Comparison of ENCODE assay signal across 15 cellular contexts in the genomic region with DNA sequence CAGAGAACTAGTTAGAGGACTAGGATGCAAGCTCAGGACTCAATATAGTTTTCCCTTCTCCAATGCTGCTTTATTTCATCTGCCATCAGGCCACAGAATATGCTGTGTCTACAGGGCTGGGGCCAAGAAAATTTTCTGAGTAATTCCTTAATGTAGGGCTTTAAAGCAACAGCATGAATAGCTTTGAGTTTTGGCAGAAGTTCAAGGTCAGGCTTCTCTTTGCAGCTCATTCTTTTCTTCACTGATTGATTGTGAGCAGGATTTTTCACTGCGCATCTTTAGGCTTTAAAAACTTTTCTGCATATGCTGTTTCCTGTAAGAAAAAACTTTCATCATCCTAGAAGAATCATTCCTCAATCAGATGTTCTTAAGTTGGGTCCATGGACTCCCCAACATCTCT. TPM values are rescaled to one million over a fixed set of nuclear protein-coding genes. Genes with fewer than 3 reads are reported as not detected.
A peak's percentile ranks its signal among the peaks of the same experiment; 100 is the strongest.
DNase-seq lines count a peak whose midpoint lies in the region; ATAC-seq and TF ChIP-seq lines count a peak whose summit lies in the region.
"Had no signal": no experiment of that assay in that cellular context is flagged by ENCODE, and none has a peak within 500 bp of the region (broad histone marks: within the 10 kb centered on the region; RNA-seq: fewer than 3 reads in every experiment).

No MANE protein-coding gene starts in this region.

- no peak for TF ChIP-seq CTCF in adrenal gland (IDR thresholded peaks at IDR 0.05)
- TF ChIP-seq CTCF in choroid plexus epithelial cell (conservative IDR thresholded peaks at IDR 0.05; ENCODE audit: low read depth, low read length): no peak
- TF ChIP-seq CTCF in MM.1S (IDR thresholded peaks at IDR 0.05; ENCODE audit: low read length): no peak

- H3K27ac Mint-ChIP-seq in activated CD4-positive, alpha-beta T cell treated with anti-CD3 and anti-CD28 coated beads, Interleukin-2, amount 10 ng/mL, durations not matched to agents 24 days and 14 days: no peak overlapping the region
- H3K27ac Mint-ChIP-seq: CD4-positive, alpha-beta T cell had no signal

- H3K9ac ChIP-seq in MM.1S (ENCODE audit: low read length): no peak overlapping the region

- no peaks in the 10 kb centered on the region for H3F3A ChIP-seq in MM.1S (ENCODE audit: insufficient read depth, low read length)

- H3K36me3 ChIP-seq in adrenal gland (replicated peaks in 1 of 2): no peaks in the 10 kb centered on the region
- no peaks in the 10 kb centered on the region for H3K36me3 ChIP-seq in MM.1S (replicated peaks; ENCODE audit: insufficient read depth, low read length)

- no peak overlapping the region for H3K4me3 Mint-ChIP-seq in activated CD4-positive, alpha-beta T cell treated with anti-CD3 and anti-CD28 coated beads, Interleukin-2, amount 10 ng/mL, durations not matched to agents 24 days and 14 days
- H3K4me3 Mint-ChIP-seq: CD4-positive, alpha-beta T cell had no signal

- ATAC-seq in Right ventricle myocardium inferior: no peak
- ATAC-seq: Panc1 had no signal

- H3K27me3 ChIP-seq in adrenal gland (no peaks in the 10 kb centered on the region), MM.1S (replicated peaks; ENCODE audit: insufficient read depth, low read length) (no peaks in the 10 kb centered on the region)

- no peak overlapping the region for H2AFZ ChIP-seq in MM.1S (ENCODE audit: low read length)

- H3K4me1 ChIP-seq in adrenal gland (replicated peaks in 1 of 2): peaks cover 12 to 40% of the 10 kb centered on the region in 2 donors
- no peaks in the 10 kb centered on the region for H3K4me1 ChIP-seq in MM.1S (ENCODE audit: low read length)

- H3K9me3 ChIP-seq in adrenal gland (replicated peaks in 1 of 3) (no peaks in the 10 kb centered on the region), MM.1S (replicated peaks; ENCODE audit: insufficient read depth, low read length) (no peaks in the 10 kb centered on the region)

- H3K27ac ChIP-seq in adrenal gland (peak overlapping the region in 2 of 5 donors; percentile 32 to 50), MM.1S (ENCODE audit: low read length) (no peak overlapping the region)

- H3K36me3 Mint-ChIP-seq in activated CD4-positive, alpha-beta T cell treated with anti-CD3 and anti-CD28 coated beads, Interleukin-2, amount 10 ng/mL, durations not matched to agents 24 days and 14 days (ENCODE audit: low read depth): no peaks in the 10 kb centered on the region

- no peaks in the 10 kb centered on the region for H3K9me3 Mint-ChIP-seq in activated CD4-positive, alpha-beta T cell treated with anti-CD3 and anti-CD28 coated beads, Interleukin-2, amount 10 ng/mL, durations not matched to agents 24 days and 14 days
- H3K9me3 Mint-ChIP-seq: CD4-positive, alpha-beta T cell had no signal

- H3K4me2 ChIP-seq in MM.1S (ENCODE audit: low read depth, low read length): no peak overlapping the region

- H3K4me1 Mint-ChIP-seq in activated CD4-positive, alpha-beta T cell treated with anti-CD3 and anti-CD28 coated beads, Interleukin-2, amount 10 ng/mL, durations not matched to agents 24 days and 14 days: no peaks in the 10 kb centered on the region

- H4K20me1 ChIP-seq in MM.1S (ENCODE audit: insufficient read depth, low read length): no peaks in the 10 kb centered on the region

- peak; percentile 40 to 80 for DNase-seq in NCI-H446 (lab: John Stamatoyannopoulos, UW)
- DNase-seq in adrenal gland: peak in 6 of 7 donors; percentile 22 to 68 (median 52)
- DNase-seq in choroid plexus epithelial cell (ENCODE audit: low read depth): peak; percentile 37
- DNase-seq in myocyte (ENCODE audit: low read depth): peak; percentile 6
- DNase-seq in Right ventricle myocardium inferior (ENCODE audit: missing footprints): no peak
- no peak for DNase-seq in activated CD4-positive, alpha-beta T cell treated with anti-CD3 and anti-CD28 coated beads, Interleukin-2, amount 10 ng/mL, durations not matched to agents 24 days and 14 days
- no peak for DNase-seq in MM.1S
- DNase-seq: ACHN; CD4-positive, alpha-beta T cell; H7; MV-4-11; NCI-H2029 treated with DMSO at 0.1 percent for 48 hours; NCI-H226; SHP77 had no signal

- WGBS in adrenal gland, 4 donors: 25 to 38% (median 32%) methylated on average over 1 of the region's 1 CpG

- no peaks in the 10 kb centered on the region for H3K79me2 ChIP-seq in MM.1S (ENCODE audit: low read length)

- intact Hi-C loops in adrenal gland (cut with DNase I): loop anchor here (5.0 kb wide), 2 partner anchors 345 to 380 kb away; no protein-coding TSS in a partner anchor
- intact Hi-C loops in Right ventricle myocardium inferior (cut with DNase I): loop anchor here (5.0 kb wide), 1 partner anchor 315 kb away; no protein-coding TSS in a partner anchor
- intact Hi-C loops in activated CD4-positive, alpha-beta T cell treated with anti-CD3 and anti-CD28 coated beads, Interleukin-2, amount 10 ng/mL, durations not matched to agents 24 days and 14 days (cut with micrococcal nuclease): loop anchor here (5.0 kb wide), 1 partner anchor 340 kb away; no protein-coding TSS in a partner anchor

- no peak for TF ChIP-seq POLR2A in adrenal gland (IDR thresholded peaks at IDR 0.05)

- peaks cover 24% of the 10 kb centered on the region for H3K27me3 Mint-ChIP-seq in activated CD4-positive, alpha-beta T cell treated with anti-CD3 and anti-CD28 coated beads, Interleukin-2, amount 10 ng/mL, durations not matched to agents 24 days and 14 days

- H3K4me3 ChIP-seq in adrenal gland: no peak overlapping the region
- H3K4me3 ChIP-seq in choroid plexus epithelial cell (ENCODE audit: low read depth, low read length): no peak overlapping the region
- no peak overlapping the region for H3K4me3 ChIP-seq in MM.1S (ENCODE audit: low read length)

- H3K9me2 ChIP-seq in MM.1S (replicated peaks; ENCODE audit: insufficient read depth, low read length): no peaks in the 10 kb centered on the region

RNA-seq across cellular contexts. Expression of a gene that starts 4.6 kb away (rescaled TPM):
- total RNA-seq in adrenal gland (10 to 100 TPM in 7 of 8 donors, 1 to 10 TPM in 1; 4.0 to 38.0 (median 17.3) TPM), myocyte (16.7 and 20.7 TPM in 2 replicates), Right ventricle myocardium inferior (2.2 TPM)
- polyA plus RNA-seq in adrenal gland: 10 to 100 TPM in 1 of 3 donors, 1 to 10 TPM in 2; 3.5 to 10.9 (median 6.2) TPM
- polyA plus RNA-seq in myocyte (2012): 28.6 TPM
- total RNA-seq in activated CD4-positive, alpha-beta T cell treated with anti-CD3 and anti-CD28 coated beads, Interleukin-2, amount 10 ng/mL, durations not matched to agents 24 days and 14 days: not detected in 2 replicates
- total RNA-seq: CD4-positive, alpha-beta T cell had no signal

Comparison
In these comparisons a context has a peak if more than half of its experiments do, and no peak if none do; other contexts are left out.
1. DNase-seq: peak in NCI-H446 (2 of 2), adrenal gland (6 of 7), choroid plexus epithelial cell (single experiment) and myocyte (single experiment); none in Right ventricle myocardium inferior (single experiment), activated CD4-positive, alpha-beta T cell treated with anti-CD3 and anti-CD28 coated beads, Interleukin-2, amount 10 ng/mL, durations not matched to agents 24 days and 14 days (single experiment) and MM.1S (single experiment).